Comparison of ENCODE assay signal across 1 cellular context in the genomic region with DNA sequence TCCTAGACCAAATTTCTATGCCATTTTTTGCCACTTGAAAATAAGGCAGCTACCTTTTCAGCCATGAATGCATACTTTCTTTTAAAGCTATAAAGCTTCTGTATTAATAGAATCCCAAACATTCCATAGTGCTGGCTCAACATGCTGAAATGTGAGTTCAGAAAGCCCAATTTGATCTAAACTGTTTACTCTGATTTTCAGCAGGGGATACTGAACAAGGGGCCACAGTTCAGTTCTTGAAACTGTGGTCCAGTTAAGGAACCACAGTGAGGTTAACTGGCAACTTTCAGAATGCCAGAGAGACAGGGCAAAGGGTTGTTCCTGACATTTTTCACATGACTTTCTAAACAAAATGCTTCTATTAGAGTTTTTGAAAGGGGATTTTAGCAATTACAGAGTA.
TF ChIP-seq lines count a peak whose summit lies in the region.

No MANE protein-coding gene starts in this region.

TF ChIP-seq in A549, 52 proteins besides CTCF, POLR2A, EP300 and RAD21:
- TF ChIP-seq RNF2 (IDR thresholded peaks at IDR 0.05; ENCODE audit: borderline replicate concordance, low read depth) (no peak), NPAS2 (CRISPR knock-in tag; IDR thresholded peaks at IDR 0.05; ENCODE audit: borderline replicate concordance) (no peak), ZC3H11A (IDR thresholded peaks at IDR 0.05) (no peak), CBX2 (IDR thresholded peaks at IDR 0.05; ENCODE audit: borderline replicate concordance, low read depth) (no peak), HDAC2 (IDR thresholded peaks at IDR 0.05) (no peak), NFE2L2 (conservative IDR thresholded peaks at IDR 0.05; ENCODE audit: low read length) (no peak), BHLHE40 (IDR thresholded peaks at IDR 0.05; ENCODE audit: low read depth, low read length) (no peak), TP53 (CRISPR knock-in tag; IDR thresholded peaks at IDR 0.05) (no peak)
- TF ChIP-seq, protein P1, sequence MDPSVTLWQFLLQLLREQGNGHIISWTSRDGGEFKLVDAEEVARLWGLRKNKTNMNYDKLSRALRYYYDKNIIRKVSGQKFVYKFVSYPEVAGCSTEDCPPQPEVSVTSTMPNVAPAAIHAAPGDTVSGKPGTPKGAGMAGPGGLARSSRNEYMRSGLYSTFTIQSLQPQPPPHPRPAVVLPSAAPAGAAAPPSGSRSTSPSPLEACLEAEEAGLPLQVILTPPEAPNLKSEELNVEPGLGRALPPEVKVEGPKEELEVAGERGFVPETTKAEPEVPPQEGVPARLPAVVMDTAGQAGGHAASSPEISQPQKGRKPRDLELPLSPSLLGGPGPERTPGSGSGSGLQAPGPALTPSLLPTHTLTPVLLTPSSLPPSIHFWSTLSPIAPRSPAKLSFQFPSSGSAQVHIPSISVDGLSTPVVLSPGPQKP (IDR thresholded peaks at IDR 0.05; ENCODE audit: low read depth, low read length) = no peak
